In the genomic region with DNA sequence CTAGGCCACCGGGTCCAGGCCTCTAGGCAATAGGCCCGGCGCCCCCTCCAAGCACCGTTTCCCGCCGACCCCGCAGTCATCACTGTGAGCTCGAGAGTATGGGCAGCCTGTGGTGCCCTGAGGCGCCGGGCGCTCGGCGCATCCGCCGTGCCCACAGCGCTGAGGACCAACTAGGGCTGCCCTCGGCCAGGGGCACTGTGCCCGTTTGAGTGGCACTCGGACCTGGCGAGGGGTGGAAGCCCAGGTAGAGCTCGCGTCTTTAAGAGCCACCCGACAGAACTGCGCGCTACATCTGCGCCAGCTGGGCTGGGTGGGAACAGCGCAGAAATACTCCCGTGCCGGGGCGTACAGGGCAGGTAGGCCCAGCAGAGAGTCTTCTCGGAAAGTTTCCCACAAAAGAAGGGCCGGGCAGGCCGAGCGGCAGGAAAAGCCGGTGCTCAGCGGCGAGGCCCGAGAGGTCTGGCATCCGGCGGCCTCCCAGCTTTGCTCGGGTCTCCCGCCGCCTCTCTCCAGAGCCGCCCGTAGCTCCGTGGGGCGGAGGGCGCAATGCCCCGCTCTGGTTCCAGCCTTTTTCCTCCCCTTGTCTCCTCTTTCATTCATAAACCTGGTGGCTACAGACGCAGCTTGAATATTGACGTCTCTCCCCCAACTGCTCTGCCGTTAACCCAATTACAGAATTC, we compare ENCODE assay signal across 28 cellular contexts. TPM values are rescaled to one million over a fixed set of nuclear protein-coding genes. Genes with fewer than 3 reads are reported as not detected.
A peak's percentile ranks its signal among the peaks of the same experiment; 100 is the strongest.
DNase-seq lines count a peak whose midpoint lies in the region; ATAC-seq lines count a peak whose summit lies in the region.
"Had no signal": no experiment of that assay in that cellular context is flagged by ENCODE, and none has a peak within 500 bp of the region (broad histone marks: within the 10 kb centered on the region; RNA-seq: fewer than 3 reads in every experiment).

No MANE protein-coding gene starts in this region.

- H3K36me3 Mint-ChIP-seq in stimulated activated naive B cell treated with anti-CD40 and anti-IgM and Interleukin-4, amounts not matched to agents 10 μg/mL and 1 μg/mL and 100 μg/mL, for 72 hours = peaks cover 3 to 5% of the 10 kb centered on the region in 2 donors
- H3K36me3 Mint-ChIP-seq in naive thymus-derived CD4-positive, alpha-beta T cell = peaks cover 0 to 15% (median 0%) of the 10 kb centered on the region in 5 donors

- peaks cover 0 to 1% of the 10 kb centered on the region in 2 donors for H3K9me3 Mint-ChIP-seq in stimulated activated naive B cell treated with anti-CD40 and anti-IgM and Interleukin-4, amounts not matched to agents 10 μg/mL and 1 μg/mL and 100 μg/mL, for 72 hours
- H3K9me3 Mint-ChIP-seq in naive thymus-derived CD4-positive, alpha-beta T cell = peaks cover 0 to 30% (median 5%) of the 10 kb centered on the region in 11 donors
- H3K9me3 Mint-ChIP-seq: activated B cell treated with CpG ODN at 0.5 μM for 24 hours; activated naive CD4-positive, alpha-beta T cell treated with anti-CD3 and anti-CD28 coated beads, Interleukin-2, amount 50 U/mL, for 24 hours had no signal

- intact Hi-C loops in naive thymus-derived CD4-positive, alpha-beta T cell (cut with micrococcal nuclease) = no loop called here

- peaks cover 8 to 20% of the 10 kb centered on the region in 2 donors for H3K4me1 Mint-ChIP-seq in stimulated activated naive B cell treated with anti-CD40 and anti-IgM and Interleukin-4, amounts not matched to agents 10 μg/mL and 1 μg/mL and 100 μg/mL, for 72 hours
- peaks cover 0 to 26% (median 18%) of the 10 kb centered on the region in 7 donors for H3K4me1 Mint-ChIP-seq in naive thymus-derived CD4-positive, alpha-beta T cell

- H3K27me3 Mint-ChIP-seq in stimulated activated naive B cell treated with anti-CD40 and anti-IgM and Interleukin-4, amounts not matched to agents 10 μg/mL and 1 μg/mL and 100 μg/mL, for 72 hours = peaks cover 77 to 79% of the 10 kb centered on the region in 2 donors
- peaks cover 65 to 91% (median 68%) of the 10 kb centered on the region in 5 donors for H3K27me3 Mint-ChIP-seq in naive thymus-derived CD4-positive, alpha-beta T cell

- no peak overlapping the region for H3K9ac ChIP-seq in iPS-15b (ENCODE audit: low read depth, low read length)

- no peak for ATAC-seq in stimulated activated naive B cell treated with anti-CD40 and anti-IgM and Interleukin-4, amounts not matched to agents 10 μg/mL and 1 μg/mL and 100 μg/mL, for 72 hours (replicated peaks)
- no peak for ATAC-seq in naive thymus-derived CD4-positive, alpha-beta T cell
- ATAC-seq in HG02970 (IDR thresholded peaks at IDR 0.05; ENCODE audit: low FRiP score, unreplicated experiment) = no peak
- ATAC-seq: heart right ventricle; psoas muscle; stimulated activated naive CD8-positive, alpha-beta T cell treated with anti-CD3 and anti-CD28 coated beads, Interleukin-15, Interleukin-2, amounts not matched to agents 100 U/mL and 50 U/mL, for 24 hours had no signal

- peak overlapping the region; percentile 59 for H3K27ac Mint-ChIP-seq in stimulated activated naive B cell treated with anti-CD40 and anti-IgM and Interleukin-4, amounts not matched to agents 10 μg/mL and 1 μg/mL and 100 μg/mL, for 72 hours
- H3K27ac Mint-ChIP-seq in naive thymus-derived CD4-positive, alpha-beta T cell = peak overlapping the region in 1 of 9 donors; percentile 63
- H3K27ac Mint-ChIP-seq: activated B cell treated with CpG ODN at 0.5 μM for 24 hours; activated naive CD4-positive, alpha-beta T cell treated with anti-CD3 and anti-CD28 coated beads, Interleukin-2, amount 50 U/mL, for 24 hours; CD4-positive, CD25-positive, alpha-beta regulatory T cell had no signal

- H3K27me3 ChIP-seq in iPS-15b (ENCODE audit: control insufficient read depth, insufficient read depth, low read length) = peaks cover 97% of the 10 kb centered on the region
- H3K27me3 ChIP-seq in naive thymus-derived CD4-positive, alpha-beta T cell (ENCODE audit: control insufficient read depth in 2 of 2, insufficient read depth in 2 of 2, low read length in 2 of 2) = peaks cover 5 to 28% of the 10 kb centered on the region in 2 donors
- H3K27me3 ChIP-seq: ascending aorta had no signal

- H3K36me3 ChIP-seq in iPS-15b (ENCODE audit: control insufficient read depth, insufficient read depth, low read length) = no peaks in the 10 kb centered on the region
- no peaks in the 10 kb centered on the region for H3K36me3 ChIP-seq in naive thymus-derived CD4-positive, alpha-beta T cell (ENCODE audit: control insufficient read depth in 2 of 3, insufficient read depth in 3 of 3, low read length in 3 of 3)
- H3K36me3 ChIP-seq: ascending aorta, HAP-1, heart right ventricle, left ventricle myocardium inferior, Peyer's patch had no signal

- no peaks in the 10 kb centered on the region for H3K4me1 ChIP-seq in iPS-15b (ENCODE audit: control insufficient read depth, insufficient read depth, low read length)
- peaks cover 0 to 9% of the 10 kb centered on the region in 2 donors for H3K4me1 ChIP-seq in naive thymus-derived CD4-positive, alpha-beta T cell (ENCODE audit: control insufficient read depth in 2 of 2, insufficient read depth in 2 of 2, low read length in 2 of 2)
- H3K4me1 ChIP-seq: ascending aorta, HAP-1, psoas muscle had no signal

- H3K4me3 ChIP-seq in iPS-15b (ENCODE audit: low read depth, low read length) = peak overlapping the region; percentile 18
- no peak overlapping the region for H3K4me3 ChIP-seq in naive thymus-derived CD4-positive, alpha-beta T cell (ENCODE audit: low read length)
- H3K4me3 ChIP-seq: ascending aorta, HAP-1, heart right ventricle, left ventricle myocardium inferior, Peyer's patch, psoas muscle, skin epidermis had no signal

- peak; percentile 51 for DNase-seq in activated CD8-positive, alpha-beta memory T cell treated with anti-CD3 and anti-CD28 coated beads, Interleukin-2, amount 50 U/mL, for 48 hours
- DNase-seq in activated CD8-positive, alpha-beta memory T cell treated with anti-CD3 and anti-CD28 coated beads, Interleukin-2, amount 50 U/mL, for 4 hours = no peak
- DNase-seq in NCI-H1092 (lab: John Stamatoyannopoulos, UW) (peak; percentile 31), NCI-H510A (lab: John Stamatoyannopoulos, UW) (no peak)
- no peak for DNase-seq in stimulated activated naive B cell treated with anti-CD40 and anti-IgM and Interleukin-4, amounts not matched to agents 10 μg/mL and 1 μg/mL and 100 μg/mL, for 72 hours
- DNase-seq in naive thymus-derived CD4-positive, alpha-beta T cell = no peak
- DNase-seq: activated B cell treated with CpG ODN at 0.5 μM for 24 hours; CD4-positive, CD25-positive, alpha-beta regulatory T cell; central memory CD4-positive, alpha-beta T cell; DMS 273 treated with DMSO at 0.1 percent for 48 hours; GF-D8; heart right ventricle; KBM-7; left ventricle myocardium inferior; midbrain; MM.1S; NCI-H1694; NCI-H446; Peyer's patch; psoas muscle; stimulated activated naive CD8-positive, alpha-beta T cell treated with anti-CD3 and anti-CD28 coated beads, Interleukin-15, Interleukin-2, amounts not matched to agents 100 U/mL and 50 U/mL, for 24 hours had no signal

- H3K27ac ChIP-seq in naive thymus-derived CD4-positive, alpha-beta T cell (ENCODE audit: low read depth, low read length) = no peak overlapping the region
- H3K27ac ChIP-seq: ascending aorta, heart right ventricle, left ventricle myocardium inferior, Peyer's patch, psoas muscle, skin epidermis had no signal

- H3K9me3 ChIP-seq in iPS-15b (ENCODE audit: control insufficient read depth, insufficient read depth, low read length) = no peaks in the 10 kb centered on the region
- no peaks in the 10 kb centered on the region for H3K9me3 ChIP-seq in naive thymus-derived CD4-positive, alpha-beta T cell (ENCODE audit: control insufficient read depth in 2 of 3, low read length in 3 of 3)
- H3K9me3 ChIP-seq: ascending aorta, HAP-1, heart right ventricle, left ventricle myocardium inferior, Peyer's patch, psoas muscle had no signal

- POLR2A ChIA-PET in naive thymus-derived CD4-positive, alpha-beta T cell (lab: Charles Lee) = no interaction called here

- CTCF ChIA-PET in naive thymus-derived CD4-positive, alpha-beta T cell (lab: Charles Lee) = no interaction called here

- H3K4me3 Mint-ChIP-seq in stimulated activated naive B cell treated with anti-CD40 and anti-IgM and Interleukin-4, amounts not matched to agents 10 μg/mL and 1 μg/mL and 100 μg/mL, for 72 hours = no peak overlapping the region
- peak overlapping the region in 1 of 10 donors; percentile 46 for H3K4me3 Mint-ChIP-seq in naive thymus-derived CD4-positive, alpha-beta T cell
- H3K4me3 Mint-ChIP-seq: activated B cell treated with CpG ODN at 0.5 μM for 24 hours; activated naive CD4-positive, alpha-beta T cell treated with anti-CD3 and anti-CD28 coated beads, Interleukin-2, amount 50 U/mL, for 24 hours; CD4-positive, CD25-positive, alpha-beta regulatory T cell had no signal

RNA-seq across cellular contexts. Expression of gene SOX1, which starts 5.4 kb away (rescaled TPM):
- not detected for total RNA-seq in naive thymus-derived CD4-positive, alpha-beta T cell
- polyA plus RNA-seq in naive thymus-derived CD4-positive, alpha-beta T cell = not detected
- total RNA-seq: activated B cell treated with CpG ODN at 0.5 μM for 24 hours; ascending aorta; CD4-positive, CD25-positive, alpha-beta regulatory T cell; dermis microvascular lymphatic vessel endothelial cell; heart right ventricle; left ventricle myocardium inferior; Peyer's patch; psoas muscle had no signal
- polyA plus RNA-seq: CD4-positive, CD25-positive, alpha-beta regulatory T cell; heart right ventricle; psoas muscle had no signal

Comparison
In these comparisons a context has a peak if more than half of its experiments do, and no peak if none do; other contexts are left out.
1. DNase-seq: peak in activated CD8-positive, alpha-beta memory T cell treated with anti-CD3 and anti-CD28 coated beads, Interleukin-2, amount 50 U/mL, for 48 hours (single experiment) and NCI-H1092 (single experiment); none in activated CD8-positive, alpha-beta memory T cell treated with anti-CD3 and anti-CD28 coated beads, Interleukin-2, amount 50 U/mL, for 4 hours (single experiment), stimulated activated naive B cell treated with anti-CD40 and anti-IgM and Interleukin-4, amounts not matched to agents 10 μg/mL and 1 μg/mL and 100 μg/mL, for 72 hours (single experiment), naive thymus-derived CD4-positive, alpha-beta T cell (0 of 9) and NCI-H510A (single experiment).